In the genomic region with DNA sequence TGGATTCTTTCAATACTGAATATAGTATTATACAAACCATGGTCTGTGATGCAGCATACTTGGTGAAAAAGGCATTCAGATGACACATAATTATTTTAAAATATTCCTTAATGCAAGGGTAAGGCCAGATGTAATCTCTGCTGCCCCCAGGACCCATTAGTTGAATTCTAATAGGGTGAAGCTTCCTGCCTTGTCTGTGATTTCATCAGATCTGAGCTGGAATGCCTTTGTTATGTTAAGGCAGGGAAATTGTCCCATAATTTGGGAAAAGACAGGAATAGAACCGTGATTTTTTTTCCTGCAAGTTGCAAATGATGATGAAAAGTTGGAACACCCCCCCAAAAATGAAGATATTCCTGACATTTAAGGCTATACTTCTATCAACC, we compare ENCODE assay signal across 12 cellular contexts. TPM values are rescaled to one million over a fixed set of nuclear protein-coding genes. Genes with fewer than 3 reads are reported as not detected.
DNase-seq lines count a peak whose midpoint lies in the region; ATAC-seq and TF ChIP-seq lines count a peak whose summit lies in the region.
"Had no signal": no experiment of that assay in that cellular context is flagged by ENCODE, and none has a peak within 500 bp of the region (broad histone marks: within the 10 kb centered on the region; RNA-seq: fewer than 3 reads in every experiment).

No MANE protein-coding gene starts in this region.

- H3K18ac ChIP-seq in mesenchymal stem cell (ENCODE audit: low read depth in 1 of 2, low read length in 2 of 2), result no peak overlapping the region

- no peak overlapping the region for H2BK12ac ChIP-seq in mesenchymal stem cell (ENCODE audit: low read length in 2 of 2)

- in situ Hi-C loops in HAP-1 (cut with MboI; ENCODE audit: low sequenced_read_pairs), result no loop called here

- H3K4ac ChIP-seq in mesenchymal stem cell (ENCODE audit: low read depth in 1 of 2, low read length in 2 of 2), result no peak overlapping the region

- H2BK15ac ChIP-seq in mesenchymal stem cell (ENCODE audit: low read depth, poor library complexity, severe bottlenecking), result no peak overlapping the region

- POLR2A ChIA-PET in CD8-positive, alpha-beta T cell (lab: Charles Lee), result no interaction called here

- no peak overlapping the region for H3K4me3 Mint-ChIP-seq in CD8-positive, alpha-beta T cell
- H3K4me3 Mint-ChIP-seq in activated T-helper 2 cell treated with anti-CD3 and anti-CD28 coated beads, Interferon-gamma antibody, Interleukin-2, Interleukin-4, amounts not matched to agents 10 μg/mL and 5 μg/mL and 100 μg/mL, durations not matched to agents 14 hours and 24 hours and 36 hours (ENCODE audit: low read depth), result no peak overlapping the region

- H4K8ac ChIP-seq in mesenchymal stem cell (ENCODE audit: low read length), result no peak overlapping the region

- no peak overlapping the region for H3K23ac ChIP-seq in mesenchymal stem cell (ENCODE audit: low read length in 2 of 2)

- H3K79me1 ChIP-seq in mesenchymal stem cell (replicated peaks; ENCODE audit: low read length, poor library complexity, severe bottlenecking), result no peaks in the 10 kb centered on the region

- H3K4me1 Mint-ChIP-seq in CD8-positive, alpha-beta T cell (ENCODE audit: low read depth), result peaks cover 27% of the 10 kb centered on the region
- H3K4me1 Mint-ChIP-seq in activated T-helper 2 cell treated with anti-CD3 and anti-CD28 coated beads, Interferon-gamma antibody, Interleukin-2, Interleukin-4, amounts not matched to agents 10 μg/mL and 5 μg/mL and 100 μg/mL, durations not matched to agents 14 hours and 24 hours and 36 hours (ENCODE audit: low read depth), result peaks cover 43% of the 10 kb centered on the region

- H3K4me2 ChIP-seq in mesenchymal stem cell (ENCODE audit: low read length, poor library complexity, severe bottlenecking), result no peak overlapping the region

- intact Hi-C loops in CD8-positive, alpha-beta T cell (cut with DNase I, micrococcal nuclease), result no loop called here
- intact Hi-C loops in activated T-helper 2 cell treated with anti-CD3 and anti-CD28 coated beads, Interferon-gamma antibody, Interleukin-2, Interleukin-4, amounts not matched to agents 10 μg/mL and 5 μg/mL and 100 μg/mL, durations not matched to agents 14 hours and 24 hours and 36 hours (cut with micrococcal nuclease), result loop anchor here (2.0 to 5.0 kb wide), 4 partner anchors 38 to 78 kb away; partner anchors contain the start of genes AP1S2 and CA5B

- ATAC-seq in CD8-positive, alpha-beta T cell, result no peak
- no peak for ATAC-seq in HG02798 (IDR thresholded peaks at IDR 0.05; ENCODE audit: poor library complexity, unreplicated experiment)

- no peaks in the 10 kb centered on the region for H3K27me3 ChIP-seq in CD8-positive, alpha-beta T cell (ENCODE audit: insufficient read depth, low read length)
- no peaks in the 10 kb centered on the region for H3K27me3 ChIP-seq in HAP-1 (ENCODE audit: low read depth)
- H3K27me3 ChIP-seq in mesenchymal stem cell (ENCODE audit: control insufficient read depth in 1 of 2, insufficient read depth in 1 of 2, low read length in 2 of 2), result no peaks in the 10 kb centered on the region
- H3K27me3 ChIP-seq: tibial artery had no signal

- no peak overlapping the region for H3K14ac ChIP-seq in mesenchymal stem cell (ENCODE audit: low read length in 2 of 2)

- H2AK5ac ChIP-seq in mesenchymal stem cell (ENCODE audit: low read length, severe bottlenecking), result no peak overlapping the region

- no peak overlapping the region for H2BK5ac ChIP-seq in mesenchymal stem cell (ENCODE audit: low read depth, low read length, poor library complexity, severe bottlenecking)

- WGBS in mesenchymal stem cell, result 8% methylated on average over 1 of the region's 1 CpG

- no peak overlapping the region for H2BK120ac ChIP-seq in mesenchymal stem cell (ENCODE audit: low read depth, low read length)

- H3K36me3 Mint-ChIP-seq in CD8-positive, alpha-beta T cell, result peaks cover 53% of the 10 kb centered on the region
- H3K36me3 Mint-ChIP-seq in activated T-helper 2 cell treated with anti-CD3 and anti-CD28 coated beads, Interferon-gamma antibody, Interleukin-2, Interleukin-4, amounts not matched to agents 10 μg/mL and 5 μg/mL and 100 μg/mL, durations not matched to agents 14 hours and 24 hours and 36 hours (ENCODE audit: low read depth), result peaks cover 65% of the 10 kb centered on the region

- no peaks in the 10 kb centered on the region for H3K9me3 ChIP-seq in CD8-positive, alpha-beta T cell (ENCODE audit: low read length)
- H3K9me3 ChIP-seq in HAP-1 (no peaks in the 10 kb centered on the region), mesenchymal stem cell (ENCODE audit: control insufficient read depth, low read length) (no peaks in the 10 kb centered on the region)
- H3K9me3 ChIP-seq: tibial artery had no signal

- no peaks in the 10 kb centered on the region for H3K27me3 Mint-ChIP-seq in CD8-positive, alpha-beta T cell (ENCODE audit: low read depth)
- no peaks in the 10 kb centered on the region for H3K27me3 Mint-ChIP-seq in activated T-helper 2 cell treated with anti-CD3 and anti-CD28 coated beads, Interferon-gamma antibody, Interleukin-2, Interleukin-4, amounts not matched to agents 10 μg/mL and 5 μg/mL and 100 μg/mL, durations not matched to agents 14 hours and 24 hours and 36 hours (ENCODE audit: low read depth)
- H3K27me3 Mint-ChIP-seq: naive B cell had no signal

- no peaks in the 10 kb centered on the region for H3K9me3 Mint-ChIP-seq in CD8-positive, alpha-beta T cell
- H3K9me3 Mint-ChIP-seq in activated T-helper 2 cell treated with anti-CD3 and anti-CD28 coated beads, Interferon-gamma antibody, Interleukin-2, Interleukin-4, amounts not matched to agents 10 μg/mL and 5 μg/mL and 100 μg/mL, durations not matched to agents 14 hours and 24 hours and 36 hours, result no peaks in the 10 kb centered on the region
- H3K9me3 Mint-ChIP-seq: naive B cell had no signal

- CTCF ChIA-PET in CD8-positive, alpha-beta T cell (lab: Charles Lee), result interaction anchor here (1.0 to 1.5 kb wide), 4 partner anchors 8 to 39 kb away, joined by 3 to 5 read pairs (median 3); partner anchors contain the start of gene ZRSR2

- DNase-seq in CD8-positive, alpha-beta T cell, result no peak
- DNase-seq in HAP-1 (ENCODE audit: low spot score in 2 of 2) (peak; percentile 33 to 64), mesenchymal stem cell (peak; percentile 19), iPS-NIHi11 (ENCODE audit: low spot score) (no peak), NCI-H1048 (lab: John Stamatoyannopoulos, UW) (no peak)
- DNase-seq in activated T-helper 2 cell treated with anti-CD3 and anti-CD28 coated beads, Interferon-gamma antibody, Interleukin-2, Interleukin-4, amounts not matched to agents 10 μg/mL and 5 μg/mL and 100 μg/mL, durations not matched to agents 14 hours and 24 hours and 36 hours (ENCODE audit: low spot score), result no peak
- DNase-seq in stimulated activated CD4-positive, alpha-beta T cell treated with anti-CD3 and anti-CD28 coated beads, Interleukin-4, amount 100 ng/mL, for 1 hour, result no peak
- DNase-seq: naive B cell, NCI-H1436 treated with DMSO at 0.1 percent for 48 hours, tibial artery had no signal

- H4K91ac ChIP-seq in mesenchymal stem cell (ENCODE audit: low read length), result no peak overlapping the region

- peak overlapping the region; percentile 82 for H3K27ac Mint-ChIP-seq in CD8-positive, alpha-beta T cell
- H3K27ac Mint-ChIP-seq in activated T-helper 2 cell treated with anti-CD3 and anti-CD28 coated beads, Interferon-gamma antibody, Interleukin-2, Interleukin-4, amounts not matched to agents 10 μg/mL and 5 μg/mL and 100 μg/mL, durations not matched to agents 14 hours and 24 hours and 36 hours, result peak overlapping the region; percentile 92
- H3K27ac Mint-ChIP-seq: naive B cell had no signal

- H3K27ac ChIP-seq in CD8-positive, alpha-beta T cell (ENCODE audit: low read depth, low read length), result no peak overlapping the region
- no peak overlapping the region for H3K27ac ChIP-seq in mesenchymal stem cell (ENCODE audit: low read length, poor library complexity, severe bottlenecking)
- H3K27ac ChIP-seq: coronary artery, tibial artery had no signal

- no peak overlapping the region for H3K4me3 ChIP-seq in CD8-positive, alpha-beta T cell (ENCODE audit: low read depth, low read length)
- H3K4me3 ChIP-seq in HAP-1 (no peak overlapping the region), mesenchymal stem cell (ENCODE audit: insufficient read depth in 1 of 2, low read depth in 1 of 2, low read length in 2 of 2) (no peak overlapping the region)
- H3K4me3 ChIP-seq: coronary artery, tibial artery had no signal

- H2AFZ ChIP-seq in mesenchymal stem cell (ENCODE audit: low read depth, low read length), result no peak overlapping the region

- H3K36me3 ChIP-seq in CD8-positive, alpha-beta T cell (ENCODE audit: insufficient read depth, low read length), result peaks cover 8% of the 10 kb centered on the region
- H3K36me3 ChIP-seq in HAP-1 (replicated peaks) (peaks cover 36% of the 10 kb centered on the region), mesenchymal stem cell (ENCODE audit: control insufficient read depth in 1 of 2, insufficient read depth in 2 of 2, low read depth in 1 of 2, low read length in 2 of 2) (peaks cover 8 to 89% of the 10 kb centered on the region in 2 experiments)

- H3K4me1 ChIP-seq in CD8-positive, alpha-beta T cell (ENCODE audit: insufficient read depth, low read length), result peaks cover 18% of the 10 kb centered on the region
- H3K4me1 ChIP-seq in HAP-1, result peaks cover 17% of the 10 kb centered on the region
- H3K4me1 ChIP-seq in mesenchymal stem cell (ENCODE audit: control insufficient read depth, insufficient read depth, low read depth, low read length), result no peaks in the 10 kb centered on the region
- H3K4me1 ChIP-seq: tibial artery had no signal

- no peak for TF ChIP-seq CTCF in CD8-positive, alpha-beta T cell (IDR thresholded peaks at IDR 0.05)

- H3K9ac ChIP-seq in mesenchymal stem cell (ENCODE audit: low read length), result no peak overlapping the region

RNA-seq across cellular contexts. Expression of gene ZRSR2, which starts 26.2 kb away (rescaled TPM):
- 10 to 100 TPM; 21.1 to 21.2 TPM for total RNA-seq in CD8-positive, alpha-beta T cell
- total RNA-seq in activated T-helper 2 cell treated with anti-CD3 and anti-CD28 coated beads, Interferon-gamma antibody, Interleukin-2, Interleukin-4, amounts not matched to agents 10 μg/mL and 5 μg/mL and 100 μg/mL, durations not matched to agents 14 hours and 24 hours and 36 hours, result 18.7 and 20.3 TPM in 2 replicates
- polyA plus RNA-seq in mesenchymal stem cell (2013, experiment 1 of 2), result 13.3 TPM
- 11.8 TPM for polyA plus RNA-seq in mesenchymal stem cell (2013, experiment 2 of 2)

RNA-seq across cellular contexts. Expression of gene AP1S2, which starts 38.2 kb away (rescaled TPM):
- 10 to 100 TPM; 10.9 to 14.1 TPM for total RNA-seq in CD8-positive, alpha-beta T cell
- 33.8 and 35.5 TPM in 2 replicates for total RNA-seq in activated T-helper 2 cell treated with anti-CD3 and anti-CD28 coated beads, Interferon-gamma antibody, Interleukin-2, Interleukin-4, amounts not matched to agents 10 μg/mL and 5 μg/mL and 100 μg/mL, durations not matched to agents 14 hours and 24 hours and 36 hours
- 45.4 TPM for polyA plus RNA-seq in mesenchymal stem cell (2013, experiment 1 of 2)
- 47.5 TPM for polyA plus RNA-seq in mesenchymal stem cell (2013, experiment 2 of 2)

Comparison
In these comparisons a context has a peak if more than half of its experiments do, and no peak if none do; other contexts are left out.
1. DNase-seq: peak in HAP-1 (2 of 2) and mesenchymal stem cell (single experiment); none in CD8-positive, alpha-beta T cell (0 of 7), activated T-helper 2 cell treated with anti-CD3 and anti-CD28 coated beads, Interferon-gamma antibody, Interleukin-2, Interleukin-4, amounts not matched to agents 10 μg/mL and 5 μg/mL and 100 μg/mL, durations not matched to agents 14 hours and 24 hours and 36 hours (single experiment), stimulated activated CD4-positive, alpha-beta T cell treated with anti-CD3 and anti-CD28 coated beads, Interleukin-4, amount 100 ng/mL, for 1 hour (single experiment), iPS-NIHi11 (single experiment) and NCI-H1048 (single experiment).